8 cellular contexts compared by ENCODE assay signal in genomic region chr9:127803507-127804352, GRCh38. TPM values are rescaled to one million over a fixed set of nuclear protein-coding genes. Genes with fewer than 3 reads are reported as not detected.
DNase-seq lines count a peak whose midpoint lies in the region; ATAC-seq and TF ChIP-seq lines count a peak whose summit lies in the region.

No MANE protein-coding gene starts in this region.

- no peaks in the 10 kb centered on the region for H3K9me3 Mint-ChIP-seq in activated CD4-positive, alpha-beta T cell treated with anti-CD3 and anti-CD28 coated beads, Interleukin-2, amount 10 ng/mL, durations not matched to agents 24 days and 14 days

- H3K4me1 ChIP-seq in BLaER1 treated with 17β-estradiol and CSF1 and Interleukin-3, amounts not matched to agents 10 nM and 100 nM = peaks cover 74 to 91% (median 89%) of the 10 kb centered on the region in 10 experiments

- peaks cover 29% of the 10 kb centered on the region for H3K36me3 Mint-ChIP-seq in activated CD4-positive, alpha-beta T cell treated with anti-CD3 and anti-CD28 coated beads, Interleukin-2, amount 10 ng/mL, durations not matched to agents 24 days and 14 days (ENCODE audit: low read depth)

- H3K4me2 ChIP-seq in BLaER1 treated with 17β-estradiol and CSF1 and Interleukin-3, amounts not matched to agents 10 nM and 100 nM = peak overlapping the region; percentile 88 to 99 (median 96)

- no peaks in the 10 kb centered on the region for H3K9me3 ChIP-seq in BLaER1 treated with 17β-estradiol and CSF1 and Interleukin-3, amounts not matched to agents 10 nM and 100 nM (replicated peaks in 1 of 11)

- no peak for TF ChIP-seq CTCF in omental fat pad (IDR thresholded peaks at IDR 0.05)

- peak overlapping the region; percentile 91 to 97 (median 94) for H3K9ac ChIP-seq in BLaER1 treated with 17β-estradiol and CSF1 and Interleukin-3, amounts not matched to agents 10 nM and 100 nM

- peak overlapping the region; percentile 99 for H3K4me3 Mint-ChIP-seq in activated CD4-positive, alpha-beta T cell treated with anti-CD3 and anti-CD28 coated beads, Interleukin-2, amount 10 ng/mL, durations not matched to agents 24 days and 14 days

- intact Hi-C loops in activated CD4-positive, alpha-beta T cell treated with anti-CD3 and anti-CD28 coated beads, Interleukin-2, amount 10 ng/mL, durations not matched to agents 24 days and 14 days (cut with micrococcal nuclease) = loop anchor here (2.0 kb wide), 1 partner anchor 33 kb away; no protein-coding TSS in a partner anchor

- peaks cover 19 to 56% (median 49%) of the 10 kb centered on the region in 11 experiments; a peak in 20 of 22 replicates for H4K20me1 ChIP-seq in BLaER1 treated with 17β-estradiol and CSF1 and Interleukin-3, amounts not matched to agents 10 nM and 100 nM

- ATAC-seq in HG02642 (IDR thresholded peaks at IDR 0.05; ENCODE audit: poor library complexity, unreplicated experiment) (peak; percentile 12), omental fat pad (ENCODE audit: low FRiP score) (peak; percentile 62), GM19452 (IDR thresholded peaks at IDR 0.05; ENCODE audit: unreplicated experiment) (no peak), HG02763 (IDR thresholded peaks at IDR 0.05; ENCODE audit: unreplicated experiment) (no peak)

- peak; percentile 74 for DNase-seq in activated CD4-positive, alpha-beta T cell treated with anti-CD3 and anti-CD28 coated beads, Interleukin-2, amount 10 ng/mL, durations not matched to agents 24 days and 14 days
- DNase-seq in fibroblast of gingiva (ENCODE audit: low read depth) (peak; percentile 72), omental fat pad (ENCODE audit: low spot score) (no peak)
- DNase-seq in activated CD8-positive, alpha-beta memory T cell treated with anti-CD3 and anti-CD28 coated beads, Interleukin-2, amount 50 U/mL, for 4 hours = no peak

- H3K27me3 ChIP-seq in BLaER1 treated with 17β-estradiol and CSF1 and Interleukin-3, amounts not matched to agents 10 nM and 100 nM = no peaks in the 10 kb centered on the region

- H3K27ac Mint-ChIP-seq in activated CD4-positive, alpha-beta T cell treated with anti-CD3 and anti-CD28 coated beads, Interleukin-2, amount 10 ng/mL, durations not matched to agents 24 days and 14 days = peak overlapping the region; percentile 97

- H3K36me3 ChIP-seq in BLaER1 treated with 17β-estradiol and CSF1 and Interleukin-3, amounts not matched to agents 10 nM and 100 nM = peaks cover 22 to 49% (median 47%) of the 10 kb centered on the region in 11 experiments

- H3K27me3 Mint-ChIP-seq in activated CD4-positive, alpha-beta T cell treated with anti-CD3 and anti-CD28 coated beads, Interleukin-2, amount 10 ng/mL, durations not matched to agents 24 days and 14 days = no peaks in the 10 kb centered on the region

- peak overlapping the region; percentile 86 to 95 (median 92) for H3K27ac ChIP-seq in BLaER1 treated with 17β-estradiol and CSF1 and Interleukin-3, amounts not matched to agents 10 nM and 100 nM

- peak overlapping the region; percentile 74 to 99 (median 91) for H3K4me3 ChIP-seq in BLaER1 treated with 17β-estradiol and CSF1 and Interleukin-3, amounts not matched to agents 10 nM and 100 nM

- H3K4me1 Mint-ChIP-seq in activated CD4-positive, alpha-beta T cell treated with anti-CD3 and anti-CD28 coated beads, Interleukin-2, amount 10 ng/mL, durations not matched to agents 24 days and 14 days = peaks cover 25% of the 10 kb centered on the region

RNA-seq across cellular contexts. Expression of gene FPGS, which starts 1.0 kb away (rescaled TPM):
- 126 and 128 TPM in 2 replicates for total RNA-seq in activated CD4-positive, alpha-beta T cell treated with anti-CD3 and anti-CD28 coated beads, Interleukin-2, amount 10 ng/mL, durations not matched to agents 24 days and 14 days
- total RNA-seq in omental fat pad = 100 to 1,000 TPM in 2 of 4 donors, 10 to 100 TPM in 2; 87.1 to 167 (median 99.5) TPM

RNA-seq across cellular contexts. Expression of gene CDK9, which starts 17.9 kb away (rescaled TPM):
- 79.1 and 96.4 TPM in 2 replicates for total RNA-seq in activated CD4-positive, alpha-beta T cell treated with anti-CD3 and anti-CD28 coated beads, Interleukin-2, amount 10 ng/mL, durations not matched to agents 24 days and 14 days
- 100 to 1,000 TPM in 1 of 4 donors, 10 to 100 TPM in 3; 69.8 to 117 (median 85.8) TPM for total RNA-seq in omental fat pad

RNA-seq across cellular contexts. Expression of gene SH2D3C, which starts 25.3 kb away (rescaled TPM):
- total RNA-seq in activated CD4-positive, alpha-beta T cell treated with anti-CD3 and anti-CD28 coated beads, Interleukin-2, amount 10 ng/mL, durations not matched to agents 24 days and 14 days = 22.2 and 23.3 TPM in 2 replicates
- total RNA-seq in omental fat pad = 10 to 100 TPM in 3 of 4 donors, 1 to 10 TPM in 1; 7.1 to 33.6 (median 17.2) TPM

RNA-seq across cellular contexts. Expression of gene ENG, which starts 50.7 kb away (rescaled TPM):
- total RNA-seq in activated CD4-positive, alpha-beta T cell treated with anti-CD3 and anti-CD28 coated beads, Interleukin-2, amount 10 ng/mL, durations not matched to agents 24 days and 14 days = 29.9 and 32.4 TPM in 2 replicates
- 100 to 1,000 TPM in 2 of 4 donors, 10 to 100 TPM in 2; 34.3 to 200 (median 120) TPM for total RNA-seq in omental fat pad

Comparison
In these comparisons a context has a peak if more than half of its experiments do, and no peak if none do; other contexts are left out.
1. ATAC-seq: peak in HG02642 (single experiment) and omental fat pad (single experiment); none in GM19452 (single experiment) and HG02763 (single experiment).
2. DNase-seq: peak in activated CD4-positive, alpha-beta T cell treated with anti-CD3 and anti-CD28 coated beads, Interleukin-2, amount 10 ng/mL, durations not matched to agents 24 days and 14 days (single experiment) and fibroblast of gingiva (single experiment); none in omental fat pad (single experiment) and activated CD8-positive, alpha-beta memory T cell treated with anti-CD3 and anti-CD28 coated beads, Interleukin-2, amount 50 U/mL, for 4 hours (single experiment).